In genomic region chr9:123262338-123262737, GRCh38 we compare ENCODE assay signal across 20 cellular contexts.
"Had no signal": no experiment of that assay in that cellular context is flagged by ENCODE, and none has a peak within 500 bp of the region (broad histone marks: within the 10 kb centered on the region; RNA-seq: fewer than 3 reads in every experiment).

No MANE protein-coding gene starts in this region.

- H3K9me3 ChIP-seq: sigmoid colon, spleen, stomach, testis, upper lobe of right lung had no signal

- H3K36me3 Mint-ChIP-seq: immature natural killer cell had no signal

- H3K4me3 Mint-ChIP-seq: activated CD4-positive, alpha-beta T cell treated with anti-CD3 and anti-CD28 coated beads, Interleukin-2, amount 10 ng/mL, durations not matched to agents 7 days and 5 days; activated naive CD4-positive, alpha-beta T cell treated with anti-CD3 and anti-CD28 coated beads for 36 hours; activated naive CD8-positive, alpha-beta T cell treated with anti-CD3 and anti-CD28 coated beads, Interleukin-2, amount 50 U/mL, for 24 hours; dendritic cell treated with granulocyte-macrophage colony-stimulating factor and Interleukin-4, amounts not matched to agents 40 ng/mL and 50 ng/mL, for 4 days; effector memory CD8-positive, alpha-beta T cell; immature natural killer cell; neural crest cell had no signal

- H3K27ac Mint-ChIP-seq: activated CD4-positive, alpha-beta T cell treated with anti-CD3 and anti-CD28 coated beads, Interleukin-2, amount 10 ng/mL, durations not matched to agents 7 days and 5 days; activated naive CD4-positive, alpha-beta T cell treated with anti-CD3 and anti-CD28 coated beads for 36 hours; activated naive CD8-positive, alpha-beta T cell treated with anti-CD3 and anti-CD28 coated beads, Interleukin-2, amount 50 U/mL, for 24 hours; activated T-helper 2 cell treated with anti-CD3 and anti-CD28 coated beads, Interferon-gamma antibody, Interleukin-2, Interleukin-4, amounts not matched to agents 10 μg/mL and 5 μg/mL and 100 μg/mL, durations not matched to agents 14 hours and 24 hours and 36 hours; dendritic cell treated with granulocyte-macrophage colony-stimulating factor and Interleukin-4, amounts not matched to agents 40 ng/mL and 50 ng/mL, for 4 days; effector memory CD8-positive, alpha-beta T cell; immature natural killer cell had no signal

- H3K27me3 Mint-ChIP-seq: activated naive CD8-positive, alpha-beta T cell treated with anti-CD3 and anti-CD28 coated beads, Interleukin-2, amount 50 U/mL, for 24 hours; effector memory CD8-positive, alpha-beta T cell had no signal

- DNase-seq: activated CD4-positive, alpha-beta T cell treated with anti-CD3 and anti-CD28 coated beads, Interleukin-2, amount 10 ng/mL, durations not matched to agents 7 days and 5 days; activated naive CD4-positive, alpha-beta T cell treated with anti-CD3 and anti-CD28 coated beads for 36 hours; activated naive CD8-positive, alpha-beta T cell treated with anti-CD3 and anti-CD28 coated beads, Interleukin-2, amount 50 U/mL, for 24 hours; aorta; effector memory CD8-positive, alpha-beta T cell; foreskin melanocyte; head of caudate nucleus; immature natural killer cell; left cardiac atrium; midbrain; sigmoid colon; spleen; stimulated activated CD4-positive, alpha-beta T cell treated with anti-CD3 and anti-CD28 coated beads, Interleukin-1b, Interleukin-23, amount 100 ng/mL, for 48 hours; stomach; testis; upper lobe of right lung had no signal

- H3K9me3 Mint-ChIP-seq: activated CD4-positive, alpha-beta T cell treated with anti-CD3 and anti-CD28 coated beads, Interleukin-2, amount 10 ng/mL, durations not matched to agents 7 days and 5 days; activated naive CD4-positive, alpha-beta T cell treated with anti-CD3 and anti-CD28 coated beads for 36 hours; activated naive CD8-positive, alpha-beta T cell treated with anti-CD3 and anti-CD28 coated beads, Interleukin-2, amount 50 U/mL, for 24 hours; activated T-helper 2 cell treated with anti-CD3 and anti-CD28 coated beads, Interferon-gamma antibody, Interleukin-2, Interleukin-4, amounts not matched to agents 10 μg/mL and 5 μg/mL and 100 μg/mL, durations not matched to agents 14 hours and 24 hours and 36 hours; dendritic cell treated with granulocyte-macrophage colony-stimulating factor and Interleukin-4, amounts not matched to agents 40 ng/mL and 50 ng/mL, for 4 days; effector memory CD8-positive, alpha-beta T cell; immature natural killer cell; neural crest cell had no signal

- ATAC-seq: activated naive CD8-positive, alpha-beta T cell treated with anti-CD3 and anti-CD28 coated beads, Interleukin-2, amount 50 U/mL, for 24 hours; effector memory CD8-positive, alpha-beta T cell; left cardiac atrium; upper lobe of right lung had no signal

- H3K36me3 ChIP-seq: sigmoid colon, spleen, stomach, upper lobe of right lung had no signal

- H3K4me3 ChIP-seq: lung, sigmoid colon, spleen, stomach, testis, upper lobe of right lung had no signal

- H3K27ac ChIP-seq: sigmoid colon, spleen, stomach, testis, upper lobe of right lung had no signal

- H3K27me3 ChIP-seq: sigmoid colon, spleen, stomach, testis, upper lobe of right lung had no signal

- H3K4me1 ChIP-seq: upper lobe of right lung had no signal
